In the genomic region with DNA sequence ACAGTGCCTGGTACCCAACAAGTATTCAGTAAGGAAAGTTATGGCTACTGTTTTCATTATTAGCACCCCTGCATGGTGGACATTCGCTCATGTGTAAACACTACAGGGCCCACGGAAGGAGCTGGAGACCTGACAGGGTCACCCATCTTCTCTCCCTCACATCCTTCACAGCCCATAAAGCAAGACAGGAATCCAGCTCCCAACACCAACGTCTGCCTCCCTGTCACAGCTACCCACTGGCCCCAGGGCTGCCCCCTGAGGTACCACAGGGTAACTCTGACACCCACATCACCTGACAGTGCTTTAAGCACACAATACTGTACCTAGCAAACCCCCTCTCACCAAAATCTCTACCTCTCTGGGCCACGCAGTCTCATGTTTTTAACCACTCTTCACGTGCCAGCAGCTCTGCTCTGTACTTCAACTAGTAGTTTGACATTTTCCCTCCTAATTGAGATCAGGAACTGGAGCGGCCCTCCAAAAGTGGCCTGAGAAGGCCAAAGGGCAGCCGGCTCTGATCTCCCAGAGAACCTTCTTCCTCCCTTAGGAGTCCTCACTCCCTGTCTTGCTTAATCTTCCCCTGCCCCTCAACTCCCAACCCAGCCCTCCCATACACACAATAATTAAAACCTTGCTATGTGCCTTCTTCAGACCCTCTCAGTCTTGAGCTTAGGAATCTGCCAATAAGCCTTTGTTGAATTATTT, we compare ENCODE assay signal across 13 cellular contexts.
DNase-seq lines count a peak whose midpoint lies in the region; ATAC-seq and TF ChIP-seq lines count a peak whose summit lies in the region.
"Had no signal": no experiment of that assay in that cellular context is flagged by ENCODE, and none has a peak within 500 bp of the region (broad histone marks: within the 10 kb centered on the region; RNA-seq: fewer than 3 reads in every experiment).

No MANE protein-coding gene starts in this region.

- 89% methylated on average over 7 of the region's 7 CpGs for WGBS in prostate gland

- CTCF ChIA-PET in CD4-positive, alpha-beta memory T cell (lab: Charles Lee; ENCODE audit: partially characterized antibody), result interaction anchor here (0.8 to 15.6 kb wide), 7 partner anchors 9 to 129 kb away, joined by 3 to 494 read pairs (median 5); no protein-coding TSS in a partner anchor

- peaks cover 71 to 97% (median 90%) of the 10 kb centered on the region in 4 donors for H3K4me1 Mint-ChIP-seq in CD4-positive, alpha-beta memory T cell

- H3K36me3 ChIP-seq in CD4-positive, alpha-beta memory T cell (ENCODE audit: insufficient read depth, low read length), result peaks cover 7% of the 10 kb centered on the region
- H3K36me3 ChIP-seq in prostate gland, result no peaks in the 10 kb centered on the region

- H3K9me3 ChIP-seq in CD4-positive, alpha-beta memory T cell (ENCODE audit: control insufficient read depth in 1 of 2, low read length in 2 of 2), result no peaks in the 10 kb centered on the region
- no peaks in the 10 kb centered on the region for H3K9me3 ChIP-seq in prostate gland

- no peak overlapping the region for H3K27ac ChIP-seq in CD4-positive, alpha-beta memory T cell (ENCODE audit: low read depth, low read length)
- H3K27ac ChIP-seq in HL-60 (replicated peaks) (0 out of 2 replicates have a peak overlapping the region, but pooled peaks have one; percentile 8), dorsolateral prefrontal cortex (peak overlapping the region in 35 of 59 donors; percentile 3 to 100 (median 36)), prostate gland (peak overlapping the region; percentile 6 to 35)
- H3K27ac ChIP-seq: BLaER1 treated with 17β-estradiol and CSF1 and Interleukin-3, amounts not matched to agents 10 nM and 100 nM; foreskin keratinocyte had no signal

- ATAC-seq in HG03196 (IDR thresholded peaks at IDR 0.05; ENCODE audit: unreplicated experiment), result no peak
- ATAC-seq: foreskin keratinocyte had no signal

- no peaks in the 10 kb centered on the region for H3K27me3 Mint-ChIP-seq in CD4-positive, alpha-beta memory T cell

- peak overlapping the region; percentile 69 to 99 (median 97) for H3K27ac Mint-ChIP-seq in CD4-positive, alpha-beta memory T cell

- intact Hi-C loops in CD4-positive, alpha-beta memory T cell (cut with micrococcal nuclease), result no loop called here
- intact Hi-C loops in dorsolateral prefrontal cortex (cut with DNase I), result no loop called here
- intact Hi-C loops in prostate gland (cut with DNase I), result no loop called here

- no peak for DNase-seq in CD4-positive, alpha-beta memory T cell
- no peak for DNase-seq in HL-60 (ENCODE audit: low read depth in 1 of 2, low spot score in 1 of 2)
- no peak for DNase-seq in dorsolateral prefrontal cortex
- no peak for DNase-seq in prostate gland (ENCODE audit: low spot score)
- no peak for DNase-seq in midbrain (lab: John Stamatoyannopoulos, UW)
- DNase-seq in DMS 273 treated with DMSO at 0.1 percent for 48 hours (lab: John Stamatoyannopoulos, UW), result no peak
- no peak for DNase-seq in GM19240 (ENCODE audit: insufficient read length, low spot score)
- DNase-seq: foreskin keratinocyte, NCI-H1105 treated with DMSO at 0.1 percent for 48 hours had no signal

- H3K27me3 ChIP-seq in CD4-positive, alpha-beta memory T cell (ENCODE audit: insufficient read depth, low read length), result no peaks in the 10 kb centered on the region
- H3K27me3 ChIP-seq in HL-60 (ENCODE audit: insufficient read depth, poor library complexity, severe bottlenecking) (no peaks in the 10 kb centered on the region), dorsolateral prefrontal cortex (no peaks in the 10 kb centered on the region), prostate gland (replicated peaks; ENCODE audit: insufficient read depth) (no peaks in the 10 kb centered on the region)
- H3K27me3 ChIP-seq: BLaER1 treated with 17β-estradiol and CSF1 and Interleukin-3, amounts not matched to agents 10 nM and 100 nM; foreskin keratinocyte had no signal

- no peak overlapping the region for H3K4me3 ChIP-seq in CD4-positive, alpha-beta memory T cell (ENCODE audit: low read length in 2 of 2)
- H3K4me3 ChIP-seq in HL-60 (replicated peaks; ENCODE audit: insufficient read depth, low read length) (no peak overlapping the region), dorsolateral prefrontal cortex (no peak overlapping the region), prostate gland (no peak overlapping the region)
- H3K4me3 ChIP-seq: BLaER1 treated with 17β-estradiol and CSF1 and Interleukin-3, amounts not matched to agents 10 nM and 100 nM; K562; smooth muscle cell had no signal

- TF ChIP-seq POLR2A in prostate gland (IDR thresholded peaks at IDR 0.05), result no peak

- peaks cover 7 to 41% of the 10 kb centered on the region in 2 donors for H3K36me3 Mint-ChIP-seq in CD4-positive, alpha-beta memory T cell

- H3K9me3 Mint-ChIP-seq in CD4-positive, alpha-beta memory T cell, result no peaks in the 10 kb centered on the region

- TF ChIP-seq CTCF in HL-60 (IDR thresholded peaks at IDR 0.05; ENCODE audit: insufficient read depth, low read length), result no peak
- no peak for TF ChIP-seq CTCF in dorsolateral prefrontal cortex (IDR thresholded peaks at IDR 0.05 in 54 of 56, conservative IDR thresholded peaks at IDR 0.05 in 2 of 56; ENCODE audit: low read depth in 1 of 56, partially characterized antibody in 56 of 56)
- TF ChIP-seq CTCF in prostate gland (IDR thresholded peaks at IDR 0.05), result no peak

- POLR2A ChIA-PET in CD4-positive, alpha-beta memory T cell (lab: Charles Lee; ENCODE audit: partially characterized antibody), result interaction anchor here (0.9 to 17.7 kb wide), 7 partner anchors 8 to 51 kb away, joined by 3 to 374 read pairs (median 4); no protein-coding TSS in a partner anchor

- peaks cover 98% of the 10 kb centered on the region for H3K4me1 ChIP-seq in CD4-positive, alpha-beta memory T cell (ENCODE audit: insufficient read depth, low read length)
- peaks cover 16% of the 10 kb centered on the region for H3K4me1 ChIP-seq in prostate gland (replicated peaks)

- peak overlapping the region in 3 of 8 donors; percentile 18 to 44 (median 40) for H3K4me3 Mint-ChIP-seq in CD4-positive, alpha-beta memory T cell
